8 cellular contexts compared by ENCODE assay signal in the genomic region with DNA sequence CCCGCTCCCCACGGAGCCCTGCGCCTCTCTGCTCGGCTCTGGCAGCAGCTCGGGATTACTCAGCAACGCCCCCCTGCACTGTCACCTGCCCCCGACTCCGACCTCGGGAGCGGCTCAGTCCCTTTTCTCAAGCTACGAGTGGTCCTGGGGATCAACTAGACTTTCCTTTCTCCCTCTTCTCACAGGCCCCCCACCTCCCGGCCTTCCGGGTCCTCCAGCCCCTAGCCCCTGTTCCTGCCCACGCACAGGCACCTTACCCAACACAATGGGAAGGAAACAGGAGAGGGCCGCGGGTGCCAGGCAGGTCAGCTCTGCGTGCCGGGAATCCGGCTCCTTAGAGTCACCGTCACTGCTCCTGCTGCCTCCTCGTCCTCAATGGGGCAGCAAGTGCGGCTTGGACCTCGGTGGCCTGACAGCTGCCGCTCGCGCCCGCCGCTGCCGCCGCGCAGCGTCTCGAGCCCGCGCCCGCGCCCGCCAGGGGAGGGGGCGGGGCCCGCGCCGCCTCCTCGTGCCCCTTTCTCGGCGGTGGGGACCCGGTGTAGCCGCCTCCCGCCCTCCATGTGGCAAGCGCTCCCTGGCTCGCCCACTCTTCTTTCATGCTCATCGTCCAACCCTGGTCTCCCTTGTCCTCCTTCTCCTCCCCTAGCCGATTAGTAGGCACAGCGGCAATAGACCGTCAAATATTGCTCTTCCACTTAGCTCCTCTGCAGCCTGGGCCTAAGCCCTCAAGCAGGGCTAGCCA. TPM values are rescaled to one million over a fixed set of nuclear protein-coding genes. Genes with fewer than 3 reads are reported as not detected.
DNase-seq lines count a peak whose midpoint lies in the region; ATAC-seq, FAIRE-seq and TF ChIP-seq lines count a peak whose summit lies in the region.

A gene with protein sequence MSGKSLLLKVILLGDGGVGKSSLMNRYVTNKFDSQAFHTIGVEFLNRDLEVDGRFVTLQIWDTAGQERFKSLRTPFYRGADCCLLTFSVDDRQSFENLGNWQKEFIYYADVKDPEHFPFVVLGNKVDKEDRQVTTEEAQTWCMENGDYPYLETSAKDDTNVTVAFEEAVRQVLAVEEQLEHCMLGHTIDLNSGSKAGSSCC (minus strand): TSS at position 455 of the 742 bp plus-strand sequence. CDS start 6,473 bp downstream, outside the sequence.

- peak within 1 kb of the TSS; percentile 79 to 88 (median 81) for H3K4me3 Mint-ChIP-seq in T-cell

- peaks cover 7 to 27% of the 10 kb centered on the region in 2 experiments; a peak in 4 of 5 replicates for H3K27me3 ChIP-seq in K562 (ENCODE audit: control insufficient read depth in 2 of 2, insufficient read depth in 2 of 2, low read length in 2 of 2)
- H3K27me3 ChIP-seq in iPS-15b (ENCODE audit: control insufficient read depth, insufficient read depth, low read length) = peaks cover 52% of the 10 kb centered on the region

- ATAC-seq in GM21526 (IDR thresholded peaks at IDR 0.05; ENCODE audit: low FRiP score, unreplicated experiment) (peak; percentile 94), T-cell (replicated peaks in 1 of 4) (peak; percentile 85 to 93 (median 90)), K562 (peak; percentile 89), sciatic nerve (peak; percentile 94)

- peaks cover 4 to 37% of the 10 kb centered on the region in 2 donors for H3K27me3 Mint-ChIP-seq in T-cell

- H3K9me3 Mint-ChIP-seq in T-cell = no peaks in the 10 kb centered on the region

- H3K4me1 ChIP-seq in K562 (replicated peaks in 1 of 2; ENCODE audit: control insufficient read depth in 2 of 2, insufficient read depth in 2 of 2, low read length in 2 of 2) = peaks cover 0 to 9% of the 10 kb centered on the region in 2 experiments; a peak in 2 of 5 replicates
- peaks cover 4% of the 10 kb centered on the region for H3K4me1 ChIP-seq in iPS-15b (ENCODE audit: control insufficient read depth, insufficient read depth, low read length)

- POLR2A ChIA-PET in T-cell (lab: Charles Lee) (no interaction called here), K562 (lab: Yijun Ruan, JAX) (no interaction called here)

- no TSS peak for BruUV-seq in K562 (replicated peaks; lab: Mats Ljungman, UMichigan)

- no peak within 1 kb of the TSS for H3K27ac ChIP-seq in K562 (ENCODE audit: extremely low read depth, low read depth, low read length)

- H3K4me3 ChIP-seq in K562 = peak within 1 kb of the TSS; percentile 31
- peak within 1 kb of the TSS; percentile 85 for H3K4me3 ChIP-seq in iPS-15b (ENCODE audit: low read depth, low read length)

- in situ Hi-C loops in K562 (cut with MboI) = no loop called here

- TF ChIP-seq RAD21 in Ishikawa (IDR thresholded peaks at IDR 0.05; ENCODE audit: low read depth) (no peak), K562 (CRISPR knock-in tag; conservative IDR thresholded peaks at IDR 0.05 in 1 of 2, IDR thresholded peaks at IDR 0.05 in 1 of 2) (no peak)

- no peak for TF ChIP-seq POLR2A in K562 (conservative IDR thresholded peaks at IDR 0.05)

- no peak for TF ChIP-seq CTCF in K562 (IDR thresholded peaks at IDR 0.05 in 2 of 3, conservative IDR thresholded peaks at IDR 0.05 in 1 of 3; ENCODE audit: insufficient read depth in 2 of 3, low read depth in 1 of 3, low read length in 3 of 3)

- intact Hi-C loops in K562 (cut with micrococcal nuclease) (no loop called here), sciatic nerve (cut with DNase I) (no loop called here)

- no peaks in the 10 kb centered on the region for H3K9me1 ChIP-seq in K562 (ENCODE audit: control insufficient read depth, insufficient read depth, low read length)

- DNase-seq in DMS 273 treated with DMSO at 0.1 percent for 48 hours (lab: John Stamatoyannopoulos, UW) = peak; percentile 14
- peak in 29 of 34 experiments; percentile 0 to 66 (median 38) for DNase-seq in T-cell
- peak in 3 of 4 experiments; percentile 3 to 25 (median 15) for DNase-seq in K562 (ENCODE audit: extremely low read depth in 1 of 4, low spot score in 3 of 4)
- DNase-seq in sciatic nerve (ENCODE audit: low spot score) = peak; percentile 77
- no peak for DNase-seq in SIG-M5 (lab: John Stamatoyannopoulos, UW)

- no peaks in the 10 kb centered on the region for H3K79me2 ChIP-seq in K562 (ENCODE audit: control insufficient read depth, insufficient read depth, low read length)

- WGBS in K562 (ENCODE audit: insufficient coverage, low coverage, missing lambda C conversion rate) = 2% methylated on average over 17 of the region's 54 CpGs

- peaks cover 3 to 13% (median 3%) of the 10 kb centered on the region in 3 donors for H3K4me1 Mint-ChIP-seq in T-cell

- H3K9ac ChIP-seq in K562 (ENCODE audit: insufficient read depth in 1 of 2, low read depth in 2 of 2, low read length in 2 of 2) (peak within 1 kb of the TSS in 1 of 2 experiments; percentile 52; a peak in 1 of 4 replicates), iPS-15b (ENCODE audit: low read depth, low read length) (no peak within 1 kb of the TSS)

- peak within 1 kb of the TSS; percentile 53 for H3K4me2 ChIP-seq in K562 (ENCODE audit: insufficient read depth, low read length)

- no peak within 1 kb of the TSS for H3K27ac Mint-ChIP-seq in T-cell

- TF ChIP-seq EP300 in Ishikawa (IDR thresholded peaks at IDR 0.05; ENCODE audit: borderline replicate concordance) = no peak
- TF ChIP-seq EP300 in K562 (IDR thresholded peaks at IDR 0.05; ENCODE audit: low read length) = no peak

- H2AFZ ChIP-seq in K562 (ENCODE audit: low read depth, low read length) = peak within 1 kb of the TSS; percentile 68; the same call in 1 of the 2 replicates

- no peaks in the 10 kb centered on the region for H3K36me3 Mint-ChIP-seq in T-cell

- H3K9me3 ChIP-seq in K562 (replicated peaks; ENCODE audit: control insufficient read depth, insufficient read depth, low read depth, low read length) = no peaks in the 10 kb centered on the region
- H3K9me3 ChIP-seq in iPS-15b (ENCODE audit: control insufficient read depth, insufficient read depth, low read length) = no peaks in the 10 kb centered on the region

- H4K20me1 ChIP-seq in K562 (replicated peaks; ENCODE audit: control insufficient read depth, insufficient read depth, low read length) = no peaks in the 10 kb centered on the region

- CTCF ChIA-PET in T-cell (lab: Charles Lee) (interaction anchor here (0.6 to 1.4 kb wide), 3 partner anchors 13 to 22 kb away, joined by 3 to 5 read pairs (median 3); no protein-coding TSS in a partner anchor), K562 (lab: Yijun Ruan, JAX; ENCODE audit: low intra/inter-chr PET ratio) (no interaction called here)

- no peak for FAIRE-seq in K562 (lab: Jason Lieb, UNC)

- H3K36me3 ChIP-seq in K562 (ENCODE audit: control insufficient read depth, insufficient read depth, low read length) = no peaks in the 10 kb centered on the region
- H3K36me3 ChIP-seq in iPS-15b (ENCODE audit: control insufficient read depth, insufficient read depth, low read length) = no peaks in the 10 kb centered on the region

TF ChIP-seq in Ishikawa, 13 proteins besides CTCF, POLR2A, EP300 and RAD21:
- TF ChIP-seq EGR1 (IDR thresholded peaks at IDR 0.05) = 0 out of 2 replicates have a peak, but pooled peaks have one; percentile 20
- no peak for TF ChIP-seq TCF12 (IDR thresholded peaks at IDR 0.05; ENCODE audit: low read depth)

TF ChIP-seq in K562, 482 proteins besides CTCF, POLR2A, EP300 and RAD21 (continues in another document):
- TF ChIP-seq CHCHD3 (CRISPR knock-in tag; IDR thresholded peaks at IDR 0.05) (no peak), ZNF140 (CRISPR knock-in tag; IDR thresholded peaks at IDR 0.05) (no peak), NFRKB (IDR thresholded peaks at IDR 0.05; ENCODE audit: low read depth) (no peak), ZNF785 (CRISPR knock-in tag; IDR thresholded peaks at IDR 0.05) (no peak), EGR1 (conservative IDR thresholded peaks at IDR 0.05) (0 out of 2 replicates have a peak, but pooled peaks have one; percentile 27), ZNF239 (CRISPR knock-in tag; IDR thresholded peaks at IDR 0.05) (no peak), NONO (IDR thresholded peaks at IDR 0.05; ENCODE audit: low read depth in 2 of 2, low read length in 1 of 2) (no peak), HMG20A (CRISPR knock-in tag; conservative IDR thresholded peaks at IDR 0.05) (no peak), L3MBTL2 (IDR thresholded peaks at IDR 0.05) (peak; percentile 44)
- TF ChIP-seq, protein P1, sequence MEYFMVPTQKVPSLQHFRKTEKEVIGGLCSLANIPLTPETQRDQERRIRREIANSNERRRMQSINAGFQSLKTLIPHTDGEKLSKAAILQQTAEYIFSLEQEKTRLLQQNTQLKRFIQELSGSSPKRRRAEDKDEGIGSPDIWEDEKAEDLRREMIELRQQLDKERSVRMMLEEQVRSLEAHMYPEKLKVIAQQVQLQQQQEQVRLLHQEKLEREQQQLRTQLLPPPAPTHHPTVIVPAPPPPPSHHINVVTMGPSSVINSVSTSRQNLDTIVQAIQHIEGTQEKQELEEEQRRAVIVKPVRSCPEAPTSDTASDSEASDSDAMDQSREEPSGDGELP (CRISPR knock-in tag; IDR thresholded peaks at IDR 0.05; ENCODE audit: borderline replicate concordance) = no peak

RNA-seq across cellular contexts. Expression of the gene that starts here (rescaled TPM):
- under 1 TPM; 0.15 to 0.41 (median 0.20) TPM for total RNA-seq in T-cell
- total RNA-seq in K562 (2011; cell fraction: chromatin; rRNA removed; ENCODE audit: low replicate concordance) = not detected in 2 replicates
- not detected in 2 replicates for total RNA-seq in K562 (2011; cell fraction: nucleolus; rRNA removed)
- total RNA-seq in K562 (2011; cell fraction: nucleoplasm; rRNA removed) = not detected in 2 replicates
- 0.04 TPM in 1 of 2 replicates, not detected in the other for total RNA-seq in K562 (2014; rRNA removed)
- not detected in 2 replicates for total RNA-seq in K562 (2014; rRNA removed; fragmentation: Illumina TruSeq; extraction: Trizol)
- not detected in 2 replicates for total RNA-seq in K562 (2015; rRNA removed; fragmentation: Illumina TruSeq; extraction: Trizol)
- not detected in 2 replicates for total RNA-seq in K562 (2021)
- polyA plus RNA-seq in K562 (2011; rRNA removed) = 0.04 TPM in 1 of 2 replicates, not detected in the other
- polyA plus RNA-seq in K562 (2011; cell fraction: cytosol; rRNA removed) = not detected in 2 replicates
- 0.03 TPM in 1 of 2 replicates, not detected in the other for polyA plus RNA-seq in K562 (2011; cell fraction: nucleus; rRNA removed)
- polyA plus RNA-seq in K562 (2012) = 0.04 TPM in 1 of 2 replicates, not detected in the other
- polyA plus RNA-seq in K562 (2014; fragmentation: Illumina TruSeq; extraction: Trizol) = not detected in 2 replicates
- polyA plus RNA-seq in K562 (2014; fragmentation: Nextera tagmentation; extraction: Ambion mirVana) = under 1 TPM in 1 of 2 experiments, not detected in 1; 0.03 TPM
- 0.05 TPM in 1 of 2 replicates, not detected in the other for polyA plus RNA-seq in K562 (2014; rRNA removed)
- polyA minus RNA-seq in K562 (2011; rRNA and poly(A)+ RNA removed) = not detected in 2 replicates
- polyA minus RNA-seq in K562 (2011; cell fraction: cytosol; rRNA and poly(A)+ RNA removed) = not detected in 2 replicates
- polyA minus RNA-seq in K562 (2011; cell fraction: nucleus; rRNA and poly(A)+ RNA removed) = not detected in 2 replicates
- total RNA-seq in sciatic nerve = 3.8 TPM

Comparison
In these comparisons a context has a peak if more than half of its experiments do, and no peak if none do; other contexts are left out.
1. Peak in DNase-seq and ATAC-seq in T-cell; RNA of the gene not detected or under 1 TPM.
2. Peak in DNase-seq, ATAC-seq, H3K4me3 ChIP-seq and H3K4me2 ChIP-seq in K562; RNA of the gene not detected or under 1 TPM.